In genomic region chr7:53420550-53420949, GRCh38 we compare ENCODE assay signal across 2 cellular contexts.
TF ChIP-seq lines count a peak whose summit lies in the region.

No MANE protein-coding gene starts in this region.

TF ChIP-seq in liver, 16 proteins besides CTCF, POLR2A, EP300 and RAD21:
- TF ChIP-seq, protein P1, sequence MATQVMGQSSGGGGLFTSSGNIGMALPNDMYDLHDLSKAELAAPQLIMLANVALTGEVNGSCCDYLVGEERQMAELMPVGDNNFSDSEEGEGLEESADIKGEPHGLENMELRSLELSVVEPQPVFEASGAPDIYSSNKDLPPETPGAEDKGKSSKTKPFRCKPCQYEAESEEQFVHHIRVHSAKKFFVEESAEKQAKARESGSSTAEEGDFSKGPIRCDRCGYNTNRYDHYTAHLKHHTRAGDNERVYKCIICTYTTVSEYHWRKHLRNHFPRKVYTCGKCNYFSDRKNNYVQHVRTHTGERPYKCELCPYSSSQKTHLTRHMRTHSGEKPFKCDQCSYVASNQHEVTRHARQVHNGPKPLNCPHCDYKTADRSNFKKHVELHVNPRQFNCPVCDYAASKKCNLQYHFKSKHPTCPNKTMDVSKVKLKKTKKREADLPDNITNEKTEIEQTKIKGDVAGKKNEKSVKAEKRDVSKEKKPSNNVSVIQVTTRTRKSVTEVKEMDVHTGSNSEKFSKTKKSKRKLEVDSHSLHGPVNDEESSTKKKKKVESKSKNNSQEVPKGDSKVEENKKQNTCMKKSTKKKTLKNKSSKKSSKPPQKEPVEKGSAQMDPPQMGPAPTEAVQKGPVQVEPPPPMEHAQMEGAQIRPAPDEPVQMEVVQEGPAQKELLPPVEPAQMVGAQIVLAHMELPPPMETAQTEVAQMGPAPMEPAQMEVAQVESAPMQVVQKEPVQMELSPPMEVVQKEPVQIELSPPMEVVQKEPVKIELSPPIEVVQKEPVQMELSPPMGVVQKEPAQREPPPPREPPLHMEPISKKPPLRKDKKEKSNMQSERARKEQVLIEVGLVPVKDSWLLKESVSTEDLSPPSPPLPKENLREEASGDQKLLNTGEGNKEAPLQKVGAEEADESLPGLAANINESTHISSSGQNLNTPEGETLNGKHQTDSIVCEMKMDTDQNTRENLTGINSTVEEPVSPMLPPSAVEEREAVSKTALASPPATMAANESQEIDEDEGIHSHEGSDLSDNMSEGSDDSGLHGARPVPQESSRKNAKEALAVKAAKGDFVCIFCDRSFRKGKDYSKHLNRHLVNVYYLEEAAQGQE (IDR thresholded peaks at IDR 0.05): no peak
- TF ChIP-seq HNF4A (conservative IDR thresholded peaks at IDR 0.05) (peak; percentile 64 to 68), JUND (IDR thresholded peaks at IDR 0.05) (no peak)

TF ChIP-seq in HepG2, 621 proteins besides CTCF, POLR2A, EP300 and RAD21 (continued from another document):
- TF ChIP-seq ZNF770 (CRISPR knock-in tag; IDR thresholded peaks at IDR 0.05): no peak
